ENCODE assay signal across 8 cellular contexts in the genomic region with DNA sequence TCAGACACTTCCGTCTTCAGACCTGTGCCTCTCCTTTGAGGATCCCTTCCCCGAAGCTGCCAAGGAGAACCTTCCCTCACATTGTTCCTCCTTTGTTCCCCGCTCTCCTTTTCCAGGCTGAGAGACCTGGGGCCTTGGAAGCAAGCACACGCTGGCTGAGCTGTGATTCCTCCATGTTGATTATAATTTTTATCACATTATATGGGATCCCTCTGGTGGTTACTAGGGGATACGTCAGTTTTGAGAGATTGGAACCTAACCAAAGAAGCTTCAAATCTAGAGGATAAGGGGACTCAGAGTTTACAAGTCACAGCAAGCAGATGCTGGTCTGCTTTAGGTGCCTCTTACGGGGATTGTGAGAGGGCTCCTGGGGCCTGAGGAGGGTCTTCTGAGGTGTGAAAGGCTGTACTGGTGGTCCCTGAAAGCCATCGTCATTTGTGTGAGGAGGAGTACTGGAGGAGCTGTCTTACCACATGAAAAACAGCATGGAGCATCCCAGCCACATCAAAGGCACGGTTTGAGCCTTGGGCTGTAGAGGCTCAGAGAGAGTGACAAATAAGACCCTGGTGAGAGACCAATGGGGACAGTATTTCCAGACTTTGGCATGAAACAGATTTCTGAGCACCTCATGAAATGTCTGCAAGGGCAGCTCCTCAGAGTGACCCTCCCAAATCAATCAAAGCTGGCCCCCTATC.
DNase-seq lines count a peak whose midpoint lies in the region; ATAC-seq and TF ChIP-seq lines count a peak whose summit lies in the region.

No MANE protein-coding gene starts in this region.

- H3K36me3 ChIP-seq in GM06990 (ENCODE audit: control insufficient read depth, insufficient read depth, low read length) (no peaks in the 10 kb centered on the region), osteoblast (ENCODE audit: insufficient read depth, low read length) (no peaks in the 10 kb centered on the region), gastrocnemius medialis (no peaks in the 10 kb centered on the region)

- H3K27ac ChIP-seq in dorsolateral prefrontal cortex: peak overlapping the region in 6 of 59 donors; percentile 22 to 65 (median 35)
- peak overlapping the region; percentile 43 for H3K27ac ChIP-seq in osteoblast (ENCODE audit: low read depth, low read length)
- H3K27ac ChIP-seq in gastrocnemius medialis: no peak overlapping the region

- H3K4me1 ChIP-seq in osteoblast (ENCODE audit: insufficient read depth, low read length): peaks cover 13% of the 10 kb centered on the region
- no peaks in the 10 kb centered on the region for H3K4me1 ChIP-seq in gastrocnemius medialis

- peak overlapping the region; percentile 55 for H2AFZ ChIP-seq in osteoblast (ENCODE audit: low read length)

- H3K79me2 ChIP-seq in osteoblast (ENCODE audit: insufficient read depth, low read length): no peaks in the 10 kb centered on the region

- TF ChIP-seq POLR2A in NB4 (IDR thresholded peaks at IDR 0.05; ENCODE audit: extremely low read depth, insufficient read length) (no peak), gastrocnemius medialis (IDR thresholded peaks at IDR 0.05) (no peak)

- H3K4me2 ChIP-seq in osteoblast (ENCODE audit: insufficient read depth, low read length): no peak overlapping the region

- intact Hi-C loops in dorsolateral prefrontal cortex (cut with DNase I): loop anchor here (2.0 to 10.0 kb wide), 4 partner anchors 165 to 598 kb away; no protein-coding TSS in a partner anchor
- intact Hi-C loops in gastrocnemius medialis (cut with DNase I; ENCODE audit: low total_unique reads): no loop called here

- H3K27me3 ChIP-seq in GM06990 (replicated peaks; ENCODE audit: control insufficient read depth, insufficient read depth, low read length): no peaks in the 10 kb centered on the region; the same call in none of the 2 replicates
- H3K27me3 ChIP-seq in dorsolateral prefrontal cortex: no peaks in the 10 kb centered on the region
- H3K27me3 ChIP-seq in osteoblast (ENCODE audit: insufficient read depth, low read length): no peaks in the 10 kb centered on the region
- no peaks in the 10 kb centered on the region for H3K27me3 ChIP-seq in gastrocnemius medialis

- TF ChIP-seq CTCF in GM06990 (IDR thresholded peaks at IDR 0.05; ENCODE audit: insufficient read depth, low read length, poor library complexity, severe bottlenecking): no peak
- TF ChIP-seq CTCF in NB4 (IDR thresholded peaks at IDR 0.05; ENCODE audit: low read depth, low read length): peak; percentile 12
- peak; percentile 28 to 75 (median 59) for TF ChIP-seq CTCF in dorsolateral prefrontal cortex (IDR thresholded peaks at IDR 0.05 in 54 of 56, conservative IDR thresholded peaks at IDR 0.05 in 2 of 56; ENCODE audit: low read depth in 1 of 56, partially characterized antibody in 56 of 56)
- TF ChIP-seq CTCF in osteoblast (IDR thresholded peaks at IDR 0.05; ENCODE audit: extremely low read depth, low read depth, low read length): peak; percentile 58
- TF ChIP-seq CTCF in gastrocnemius medialis (IDR thresholded peaks at IDR 0.05 in 4 of 5, conservative IDR thresholded peaks at IDR 0.05 in 1 of 5): no peak

- peak; percentile 10 for DNase-seq in GM06990 (ENCODE audit: extremely low read depth, insufficient read length)
- DNase-seq in NB4 (ENCODE audit: low read depth): no peak
- no peak for DNase-seq in dorsolateral prefrontal cortex
- DNase-seq in osteoblast (ENCODE audit: insufficient read length, low spot score, missing footprints): peak; percentile 43
- no peak for DNase-seq in activated T-cell treated with anti-CD3 and anti-CD28 coated beads, Interleukin-2, amount 50 U/mL, for 1 hour
- no peak for DNase-seq in gastrocnemius medialis

- ATAC-seq in HG03457 (IDR thresholded peaks at IDR 0.05; ENCODE audit: unreplicated experiment) (no peak), GM21737 (IDR thresholded peaks at IDR 0.05; ENCODE audit: unreplicated experiment) (no peak), gastrocnemius medialis (no peak)

- H4K20me1 ChIP-seq in osteoblast (ENCODE audit: insufficient read depth, low read length): no peaks in the 10 kb centered on the region

- in situ Hi-C loops in gastrocnemius medialis (cut with MboI; ENCODE audit: low sequenced_read_pairs in 4 of 4): no loop called here

- H3K4me3 ChIP-seq in GM06990 (replicated peaks; ENCODE audit: low read depth, low read length) (no peak overlapping the region), NB4 (ENCODE audit: low read depth, low read length) (no peak overlapping the region), dorsolateral prefrontal cortex (no peak overlapping the region), osteoblast (ENCODE audit: insufficient read depth, low read length) (no peak overlapping the region), gastrocnemius medialis (no peak overlapping the region)

- H3K9me3 ChIP-seq in osteoblast (ENCODE audit: low read depth, low read length) (no peaks in the 10 kb centered on the region), gastrocnemius medialis (no peaks in the 10 kb centered on the region)

Comparison
In these comparisons a context has a peak if more than half of its experiments do, and no peak if none do; other contexts are left out.
1. DNase-seq: peak in GM06990 (single experiment) and osteoblast (single experiment); none in NB4 (single experiment), dorsolateral prefrontal cortex (0 of 10), activated T-cell treated with anti-CD3 and anti-CD28 coated beads, Interleukin-2, amount 50 U/mL, for 1 hour (single experiment) and gastrocnemius medialis (0 of 2).
2. CTCF ChIP-seq: peak in NB4 (single experiment), dorsolateral prefrontal cortex (56 of 56) and osteoblast (single experiment); none in GM06990 (single experiment) and gastrocnemius medialis (0 of 5).